In genomic region chr10:97731346-97732051, GRCh38 we compare ENCODE assay signal across 8 cellular contexts. TPM values are rescaled to one million over a fixed set of nuclear protein-coding genes. Genes with fewer than 3 reads are reported as not detected.
A peak's percentile ranks its signal among the peaks of the same experiment; 100 is the strongest.
DNase-seq lines count a peak whose midpoint lies in the region; ATAC-seq and TF ChIP-seq lines count a peak whose summit lies in the region.

No MANE protein-coding gene starts in this region.

- H3K9ac ChIP-seq in endodermal cell (ENCODE audit: extremely low read depth, low read length, poor library complexity, severe bottlenecking): no peak overlapping the region

- H3K36me3 ChIP-seq in endodermal cell (ENCODE audit: control insufficient read depth, insufficient read depth, low read length): no peaks in the 10 kb centered on the region
- no peaks in the 10 kb centered on the region for H3K36me3 ChIP-seq in mucosa of descending colon (ENCODE audit: low read depth)

- TF ChIP-seq CTCF in endodermal cell (conservative IDR thresholded peaks at IDR 0.05): peak; percentile 93
- TF ChIP-seq CTCF in mucosa of descending colon (IDR thresholded peaks at IDR 0.05): peak; percentile 50

- peaks cover 17% of the 10 kb centered on the region for H3K27me3 ChIP-seq in endodermal cell (ENCODE audit: control insufficient read depth, insufficient read depth, low read length, poor library complexity, severe bottlenecking)

- no peaks in the 10 kb centered on the region for H3K4me1 ChIP-seq in endodermal cell (ENCODE audit: control insufficient read depth, insufficient read depth, low read length)
- peaks cover 7% of the 10 kb centered on the region for H3K4me1 ChIP-seq in mucosa of descending colon (ENCODE audit: low read depth)

- peaks cover 34% of the 10 kb centered on the region for H3K27me3 Mint-ChIP-seq in endodermal cell (ENCODE audit: insufficient read depth)

- peaks cover 10% of the 10 kb centered on the region for H3K9me3 Mint-ChIP-seq in endodermal cell

- H3K4me1 Mint-ChIP-seq in endodermal cell: no peaks in the 10 kb centered on the region

- WGBS in endodermal cell (ENCODE audit: insufficient coverage in 1 of 2, insufficient read length in 1 of 2), 2 experiments: 71 to 75% methylated on average over 6 to 9 of the region's 9 CpGs

- H3K36me3 Mint-ChIP-seq in endodermal cell (ENCODE audit: low read depth): no peaks in the 10 kb centered on the region

- H3K4me3 ChIP-seq in endodermal cell (ENCODE audit: low read length): no peak overlapping the region
- no peak overlapping the region for H3K4me3 ChIP-seq in mucosa of descending colon

- no peak overlapping the region for H3K27ac Mint-ChIP-seq in endodermal cell

- H3K27ac ChIP-seq in endodermal cell (ENCODE audit: low read depth, low read length) (no peak overlapping the region), substantia nigra (ENCODE audit: low read depth, low read length, poor library complexity, severe bottlenecking) (no peak overlapping the region)

- no peak overlapping the region for H3K4me3 Mint-ChIP-seq in endodermal cell

- ATAC-seq in mucosa of descending colon (peak; percentile 89), HG03175 (IDR thresholded peaks at IDR 0.05; ENCODE audit: unreplicated experiment) (no peak)

- H3K9me3 ChIP-seq in endodermal cell (ENCODE audit: control insufficient read depth, low read length): peaks cover 6% of the 10 kb centered on the region
- no peaks in the 10 kb centered on the region for H3K9me3 ChIP-seq in mucosa of descending colon

- DNase-seq in AG20443 (ENCODE audit: low spot score) (peak; percentile 75), H4 (ENCODE audit: low spot score) (peak; percentile 72), NCI-H446 treated with DMSO at 0.1 percent for 48 hours (lab: John Stamatoyannopoulos, UW) (peak; percentile 8), endodermal cell (peak; percentile 88), mucosa of descending colon (peak in 1 of 3 donors; percentile 89), substantia nigra (lab: John Stamatoyannopoulos, UW) (peak in 41 of 49 donors; percentile 3 to 75 (median 54))
- peak; percentile 50 to 66 for DNase-seq in activated CD4-positive, alpha-beta T cell treated with anti-CD3 and anti-CD28 coated beads for 4 hours

- intact Hi-C loops in mucosa of descending colon (cut with DNase I, micrococcal nuclease): no loop called here

RNA-seq across cellular contexts. Expression of gene ZFYVE27, which starts 5.4 kb away (rescaled TPM):
- total RNA-seq in H4 (2014; rRNA removed; shearing (Covaris generic)): 10.2 and 13.1 TPM in 2 replicates
- total RNA-seq in endodermal cell (10 to 100 TPM; 33.5 to 36.3 TPM), mucosa of descending colon (10 to 100 TPM; 48.8 to 83.7 (median 55.0) TPM)
- polyA plus RNA-seq in endodermal cell (2013, experiment 1 of 2): 22.3 TPM
- polyA plus RNA-seq in endodermal cell (2013, experiment 2 of 2): 17.6 TPM

RNA-seq across cellular contexts. Expression of gene MARVELD1, which starts 18.0 kb away (rescaled TPM):
- total RNA-seq in H4 (2014; rRNA removed; shearing (Covaris generic)): 33.4 and 46.1 TPM in 2 replicates
- total RNA-seq in endodermal cell (10 to 100 TPM; 44.3 to 47.9 TPM), mucosa of descending colon (10 to 100 TPM; 30.7 to 45.7 (median 37.7) TPM)
- polyA plus RNA-seq in endodermal cell (2013, experiment 1 of 2): 33.1 TPM
- 31.4 TPM for polyA plus RNA-seq in endodermal cell (2013, experiment 2 of 2)

RNA-seq across cellular contexts. Expression of gene SFRP5, which starts 40.3 kb away (rescaled TPM):
- not detected in 2 replicates for total RNA-seq in H4 (2014; rRNA removed; shearing (Covaris generic))
- total RNA-seq in endodermal cell: 1 to 10 TPM; 1.8 to 2.3 TPM
- 1.2 TPM for polyA plus RNA-seq in endodermal cell (2013, experiment 1 of 2)
- polyA plus RNA-seq in endodermal cell (2013, experiment 2 of 2): 0.95 TPM
- 10 to 100 TPM in 1 of 3 donors, 1 to 10 TPM in 1, under 1 TPM in 1; 0.41 to 23.0 (median 1.0) TPM for total RNA-seq in mucosa of descending colon

RNA-seq across cellular contexts. Expression of gene AVPI1, which starts 44.5 kb away (rescaled TPM):
- total RNA-seq in H4 (2014; rRNA removed; shearing (Covaris generic)): 26.8 and 32.1 TPM in 2 replicates
- total RNA-seq in endodermal cell (1 to 10 TPM; 3.9 to 4.3 TPM), mucosa of descending colon (10 to 100 TPM; 23.7 to 34.1 (median 31.4) TPM)
- 2.7 TPM for polyA plus RNA-seq in endodermal cell (2013, experiment 1 of 2)
- polyA plus RNA-seq in endodermal cell (2013, experiment 2 of 2): 2.7 TPM
